ENCODE assay signal across 8 cellular contexts in the genomic region with DNA sequence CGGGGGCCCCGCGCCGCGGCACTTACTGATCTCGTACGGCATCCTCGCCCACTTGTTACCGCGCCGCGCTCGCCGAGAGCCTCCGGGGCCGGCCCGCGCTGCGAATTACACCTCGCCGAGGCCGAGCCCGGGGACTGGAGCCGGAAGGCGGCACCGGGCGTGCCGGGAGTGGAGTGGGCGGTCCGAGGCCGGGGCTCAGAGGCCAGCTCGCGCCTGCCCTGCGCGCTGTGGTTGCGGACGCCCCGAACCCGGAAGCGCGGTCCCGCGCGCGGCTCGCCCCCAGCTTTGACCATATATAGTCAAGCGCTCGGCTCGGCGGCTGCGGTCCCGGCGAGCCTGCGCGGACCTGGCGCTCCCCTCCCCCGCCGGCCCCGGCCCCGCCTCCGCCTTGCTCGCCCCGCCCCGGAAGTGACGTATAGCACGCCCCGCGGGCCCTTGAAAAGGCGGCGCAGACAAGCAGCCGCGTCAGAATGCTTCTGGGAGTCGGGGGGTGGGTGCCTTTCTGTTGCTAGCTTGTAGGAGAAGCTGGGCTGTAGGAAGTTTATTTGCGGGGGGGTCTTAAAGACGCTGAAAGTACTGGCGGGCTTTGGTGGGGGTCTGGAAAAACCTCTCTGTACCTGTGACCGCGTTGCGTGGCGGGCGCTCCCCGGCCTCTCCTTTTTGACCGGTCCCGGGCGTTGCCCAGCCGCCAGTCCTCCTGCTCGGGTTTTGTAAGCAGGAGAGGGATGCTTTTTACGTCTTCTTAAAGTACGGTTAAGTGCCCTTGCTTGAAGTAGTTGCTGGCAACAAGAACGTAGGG. TPM values are rescaled to one million over a fixed set of nuclear protein-coding genes. Genes with fewer than 3 reads are reported as not detected.
DNase-seq lines count a peak whose midpoint lies in the region; ATAC-seq, FAIRE-seq and TF ChIP-seq lines count a peak whose summit lies in the region.

A gene with protein sequence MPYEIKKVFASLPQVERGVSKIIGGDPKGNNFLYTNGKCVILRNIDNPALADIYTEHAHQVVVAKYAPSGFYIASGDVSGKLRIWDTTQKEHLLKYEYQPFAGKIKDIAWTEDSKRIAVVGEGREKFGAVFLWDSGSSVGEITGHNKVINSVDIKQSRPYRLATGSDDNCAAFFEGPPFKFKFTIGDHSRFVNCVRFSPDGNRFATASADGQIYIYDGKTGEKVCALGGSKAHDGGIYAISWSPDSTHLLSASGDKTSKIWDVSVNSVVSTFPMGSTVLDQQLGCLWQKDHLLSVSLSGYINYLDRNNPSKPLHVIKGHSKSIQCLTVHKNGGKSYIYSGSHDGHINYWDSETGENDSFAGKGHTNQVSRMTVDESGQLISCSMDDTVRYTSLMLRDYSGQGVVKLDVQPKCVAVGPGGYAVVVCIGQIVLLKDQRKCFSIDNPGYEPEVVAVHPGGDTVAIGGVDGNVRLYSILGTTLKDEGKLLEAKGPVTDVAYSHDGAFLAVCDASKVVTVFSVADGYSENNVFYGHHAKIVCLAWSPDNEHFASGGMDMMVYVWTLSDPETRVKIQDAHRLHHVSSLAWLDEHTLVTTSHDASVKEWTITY (minus strand): TSS at position 175 of the 799 bp plus-strand sequence. CDS start 133 bp downstream, at position 42.

- H3K9ac ChIP-seq in mammary epithelial cell (ENCODE audit: insufficient read depth, low read length) = peak within 1 kb of the TSS; percentile 83

- dilution Hi-C loops in mammary epithelial cell (cut with HindIII; ENCODE audit: low sequenced_read_pairs) = no loop called here

- in situ Hi-C loops in mammary epithelial cell (cut with MboI; ENCODE audit: low sequenced_read_pairs in 2 of 2) = no loop called here

- H3K36me3 ChIP-seq in mammary epithelial cell (ENCODE audit: insufficient read depth, low read length) (peaks cover 29% of the 10 kb centered on the region), small intestine (ENCODE audit: control insufficient read depth in 2 of 2, insufficient read depth in 2 of 2, low read length in 2 of 2) (peaks cover 18 to 21% of the 10 kb centered on the region in 2 donors)

- H3K27ac ChIP-seq in mammary epithelial cell (ENCODE audit: insufficient read depth, low read depth, low read length) (peak within 1 kb of the TSS; percentile 78), small intestine (ENCODE audit: low read depth in 1 of 2, low read length in 1 of 2) (peak within 1 kb of the TSS; percentile 90 to 99)

- no peak for TF ChIP-seq CTCF in AG04449 (IDR thresholded peaks at IDR 0.05; ENCODE audit: insufficient read depth, low read length, missing control alignments)
- no peak for TF ChIP-seq CTCF in WI38 (IDR thresholded peaks at IDR 0.05; ENCODE audit: low read depth, low read length)
- no peak for TF ChIP-seq CTCF in mammary epithelial cell (conservative IDR thresholded peaks at IDR 0.05 in 1 of 2, IDR thresholded peaks at IDR 0.05 in 1 of 2; ENCODE audit: extremely low read depth in 1 of 2, insufficient read depth in 1 of 2, low read depth in 1 of 2, low read length in 2 of 2)

- H3K79me2 ChIP-seq in mammary epithelial cell (ENCODE audit: insufficient read depth, low read length) = peaks cover 45% of the 10 kb centered on the region

- POLR2A ChIA-PET in AG04449 (lab: Yijun Ruan, JAX) = interaction anchor here (0.7 to 3.6 kb wide), 17 partner anchors 9 to 1723 kb away, joined by 3 to 87 read pairs (median 5); a partner anchor contains a TSS

- DNase-seq in AG04449 (ENCODE audit: low read depth, low spot score) (peak; percentile 57), NCI-H2196 treated with DMSO at 0.1 percent for 48 hours (lab: John Stamatoyannopoulos, UW; ENCODE audit: unreplicated experiment) (peak; percentile 91), mammary epithelial cell (peak; percentile 95), iPS-NIHi11 (ENCODE audit: low spot score) (peak; percentile 95), small intestine (peak; percentile 95)

- peak within 1 kb of the TSS; percentile 36 for H2AFZ ChIP-seq in mammary epithelial cell (ENCODE audit: low read depth, low read length)

- BruUV-seq in mammary epithelial cell (replicated peaks; lab: Mats Ljungman, UMichigan) = TSS peak; percentile 94

- CTCF ChIA-PET in AG04449 (lab: Yijun Ruan, JAX) (interaction anchor here (1.5 kb wide), 1 partner anchor 23 kb away, joined by 4 read pairs; no protein-coding TSS in a partner anchor), mammary epithelial cell (lab: Charles Lee; ENCODE audit: low non-redundant PET) (interaction anchor here (0.6 kb wide), 2 partner anchors 26 to 42 kb away, joined by 3 to 10 read pairs; no protein-coding TSS in a partner anchor)

- peaks cover 3% of the 10 kb centered on the region for H4K20me1 ChIP-seq in mammary epithelial cell (ENCODE audit: insufficient read depth, low read length)

- FAIRE-seq in small intestine (lab: Jason Lieb, UNC) = no peak

- intact Hi-C loops in mammary epithelial cell (cut with micrococcal nuclease) = loop anchor here (1.0 to 2.0 kb wide), 2 partner anchors 11 to 42 kb away; no protein-coding TSS in a partner anchor

- ATAC-seq in GM18873 (IDR thresholded peaks at IDR 0.05; ENCODE audit: low FRiP score, unreplicated experiment) (peak; percentile 80), HG03135 (IDR thresholded peaks at IDR 0.05; ENCODE audit: unreplicated experiment) (peak; percentile 91)

- peak within 1 kb of the TSS; percentile 91 for H3K4me2 ChIP-seq in mammary epithelial cell (ENCODE audit: insufficient read depth, low read depth, low read length)

- 3% methylated on average over 24 of the region's 90 CpGs for whole genome bisulfite sequencing in mammary epithelial cell (ENCODE audit: low coverage, missing lambda C conversion rate)
- 0 to 1% (median 0%) methylated on average over 75 to 90 of the region's 90 CpGs for WGBS in small intestine, 3 donors

- peaks cover 34% of the 10 kb centered on the region for H3K4me1 ChIP-seq in mammary epithelial cell (ENCODE audit: insufficient read depth, low read length)
- peaks cover 12 to 19% of the 10 kb centered on the region in 2 donors for H3K4me1 ChIP-seq in small intestine (ENCODE audit: control insufficient read depth in 2 of 2, insufficient read depth in 1 of 2, low read depth in 1 of 2, low read length in 1 of 2)

- peak within 1 kb of the TSS; percentile 85 for H3K4me3 ChIP-seq in AG04449 (ENCODE audit: low read depth, low read length)
- peak within 1 kb of the TSS; percentile 69 for H3K4me3 ChIP-seq in WI38 (ENCODE audit: low read depth, low read length)
- peak within 1 kb of the TSS; percentile 79 to 88 (median 84) for H3K4me3 ChIP-seq in mammary epithelial cell (replicated peaks in 1 of 3; ENCODE audit: insufficient read depth in 1 of 3, low read depth in 2 of 3, low read length in 3 of 3)
- H3K4me3 ChIP-seq in small intestine (ENCODE audit: low read depth in 1 of 2, low read length in 2 of 2) = peak within 1 kb of the TSS; percentile 79 to 95

- H3K9me3 ChIP-seq in mammary epithelial cell (replicated peaks; ENCODE audit: insufficient read depth, low read length) (no peaks in the 10 kb centered on the region), small intestine (ENCODE audit: control insufficient read depth, low read depth) (no peaks in the 10 kb centered on the region)

- H3K27me3 ChIP-seq in mammary epithelial cell (ENCODE audit: insufficient read depth, low read length) (no peaks in the 10 kb centered on the region), small intestine (ENCODE audit: control insufficient read depth in 2 of 2, insufficient read depth in 2 of 2, low read length in 2 of 2) (no peaks in the 10 kb centered on the region)

RNA-seq across cellular contexts. Expression of the gene that starts here (rescaled TPM):
- 100 to 1,000 TPM; 384 to 470 TPM for total RNA-seq in mammary epithelial cell
- 466 TPM for polyA plus RNA-seq in mammary epithelial cell
- polyA minus RNA-seq in mammary epithelial cell = 713 TPM
- polyA plus RNA-seq in small intestine = 100 to 1,000 TPM; 154 to 196 (median 176) TPM

Comparison
In these comparisons a context has a peak if more than half of its experiments do, and no peak if none do; other contexts are left out.
1. Peak in every context shown above with its lines: DNase-seq, ATAC-seq, H3K4me3 ChIP-seq and H3K27ac ChIP-seq.